Comparison of ENCODE assay signal across 13 cellular contexts in the genomic region with DNA sequence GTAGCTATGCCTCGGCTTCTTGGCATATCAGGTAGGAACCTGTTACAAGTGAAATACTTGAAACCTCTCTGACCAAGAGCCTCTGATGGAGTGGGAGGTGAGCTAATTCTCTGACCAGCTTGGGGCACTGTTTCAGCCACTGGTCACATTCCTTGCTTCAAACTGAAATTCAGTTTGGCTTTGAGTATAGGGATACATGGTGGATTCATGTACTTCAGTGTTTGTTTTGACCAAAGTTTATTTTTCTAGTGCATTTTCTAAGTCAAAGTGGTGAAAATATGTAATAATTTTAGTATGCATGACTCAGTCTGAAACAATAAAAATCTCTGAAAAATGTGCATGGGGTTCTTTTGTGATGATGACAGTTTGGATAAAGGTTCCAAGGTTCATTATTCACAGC. TPM values are rescaled to one million over a fixed set of nuclear protein-coding genes. Genes with fewer than 3 reads are reported as not detected.
DNase-seq lines count a peak whose midpoint lies in the region; ATAC-seq and TF ChIP-seq lines count a peak whose summit lies in the region.
"Had no signal": no experiment of that assay in that cellular context is flagged by ENCODE, and none has a peak within 500 bp of the region (broad histone marks: within the 10 kb centered on the region; RNA-seq: fewer than 3 reads in every experiment).

No MANE protein-coding gene starts in this region.

- no peaks in the 10 kb centered on the region for H3K9me3 Mint-ChIP-seq in activated CD8-positive, alpha-beta T cell treated with anti-CD3 and anti-CD28 coated beads for 36 hours
- no peaks in the 10 kb centered on the region for H3K9me3 Mint-ChIP-seq in activated CD8-positive, alpha-beta T cell treated with anti-CD3 and anti-CD28 coated beads, Interleukin-2, amount 10 ng/mL, durations not matched to agents 7 days and 5 days (ENCODE audit: insufficient read depth)
- no peaks in the 10 kb centered on the region for H3K9me3 Mint-ChIP-seq in stimulated activated naive B cell treated with anti-CD40 and anti-IgM and Interleukin-4, amounts not matched to agents 10 μg/mL and 1 μg/mL and 100 μg/mL, for 72 hours

- CTCF ChIA-PET in activated CD8-positive, alpha-beta T cell treated with anti-CD3 and anti-CD28 coated beads for 36 hours (lab: Charles Lee) = interaction anchor here (1.8 kb wide), 1 partner anchor 116 kb away, joined by 4 read pairs; no protein-coding TSS in a partner anchor
- CTCF ChIA-PET in activated CD8-positive, alpha-beta T cell treated with anti-CD3 and anti-CD28 coated beads, Interleukin-2, amount 10 ng/mL, durations not matched to agents 7 days and 5 days (lab: Charles Lee) = interaction anchor here (1.3 kb wide), 1 partner anchor 116 kb away, joined by 3 read pairs; no protein-coding TSS in a partner anchor

- H3K36me3 ChIP-seq in stomach = peaks cover 62 to 100% (median 99%) of the 10 kb centered on the region in 4 donors

- H3K9me3 ChIP-seq in T-helper 17 cell (ENCODE audit: control insufficient read depth, low read length, poor library complexity, severe bottlenecking) (no peaks in the 10 kb centered on the region), stomach (no peaks in the 10 kb centered on the region)
- H3K9me3 ChIP-seq: sigmoid colon had no signal

- H3K27ac ChIP-seq in stomach = peak overlapping the region in 1 of 5 donors; percentile 58
- H3K27ac ChIP-seq: VCaP had no signal

- peaks cover 55% of the 10 kb centered on the region for H3K4me1 Mint-ChIP-seq in activated CD8-positive, alpha-beta T cell treated with anti-CD3 and anti-CD28 coated beads for 36 hours (ENCODE audit: low read depth)
- peaks cover 23% of the 10 kb centered on the region for H3K4me1 Mint-ChIP-seq in activated CD8-positive, alpha-beta T cell treated with anti-CD3 and anti-CD28 coated beads, Interleukin-2, amount 10 ng/mL, durations not matched to agents 7 days and 5 days (ENCODE audit: low read depth)
- H3K4me1 Mint-ChIP-seq in T-helper 17 cell = peaks cover 20% of the 10 kb centered on the region
- peaks cover 43 to 65% of the 10 kb centered on the region in 2 donors for H3K4me1 Mint-ChIP-seq in stimulated activated naive B cell treated with anti-CD40 and anti-IgM and Interleukin-4, amounts not matched to agents 10 μg/mL and 1 μg/mL and 100 μg/mL, for 72 hours

- peaks cover 62% of the 10 kb centered on the region for H3K36me3 Mint-ChIP-seq in activated CD8-positive, alpha-beta T cell treated with anti-CD3 and anti-CD28 coated beads for 36 hours (ENCODE audit: low read depth)
- peaks cover 71% of the 10 kb centered on the region for H3K36me3 Mint-ChIP-seq in activated CD8-positive, alpha-beta T cell treated with anti-CD3 and anti-CD28 coated beads, Interleukin-2, amount 10 ng/mL, durations not matched to agents 7 days and 5 days (ENCODE audit: low read depth)
- H3K36me3 Mint-ChIP-seq in T-helper 17 cell (ENCODE audit: low read depth) = peaks cover 10% of the 10 kb centered on the region
- H3K36me3 Mint-ChIP-seq in stimulated activated naive B cell treated with anti-CD40 and anti-IgM and Interleukin-4, amounts not matched to agents 10 μg/mL and 1 μg/mL and 100 μg/mL, for 72 hours = peaks cover 60 to 86% of the 10 kb centered on the region in 2 donors

- H3K4me1 ChIP-seq in stomach = peaks cover 0 to 29% (median 6%) of the 10 kb centered on the region in 4 donors

- no peak for DNase-seq in activated CD8-positive, alpha-beta T cell treated with anti-CD3 and anti-CD28 coated beads for 36 hours
- DNase-seq in activated CD8-positive, alpha-beta T cell treated with anti-CD3 and anti-CD28 coated beads, Interleukin-2, amount 10 ng/mL, durations not matched to agents 7 days and 5 days = no peak
- no peak for DNase-seq in T-helper 17 cell
- peak; percentile 74 for DNase-seq in fibroblast of the aortic adventitia (ENCODE audit: low read depth)
- no peak for DNase-seq in stimulated activated naive B cell treated with anti-CD40 and anti-IgM and Interleukin-4, amounts not matched to agents 10 μg/mL and 1 μg/mL and 100 μg/mL, for 72 hours
- no peak for DNase-seq in stomach
- no peak for DNase-seq in NCI-H1417 treated with DMSO at 0.1 percent for 48 hours (lab: John Stamatoyannopoulos, UW)
- DNase-seq in NCI-H1048 (lab: John Stamatoyannopoulos, UW) = no peak
- DNase-seq: ACHN, NCI-H1694 treated with DMSO at 0.1 percent for 48 hours, sigmoid colon had no signal

- H3K27me3 ChIP-seq in stomach = no peaks in the 10 kb centered on the region
- H3K27me3 ChIP-seq: sigmoid colon had no signal

- no peak for ATAC-seq in activated CD8-positive, alpha-beta T cell treated with anti-CD3 and anti-CD28 coated beads for 36 hours
- no peak for ATAC-seq in activated CD8-positive, alpha-beta T cell treated with anti-CD3 and anti-CD28 coated beads, Interleukin-2, amount 10 ng/mL, durations not matched to agents 7 days and 5 days
- ATAC-seq in T-helper 17 cell = no peak
- ATAC-seq in stimulated activated naive B cell treated with anti-CD40 and anti-IgM and Interleukin-4, amounts not matched to agents 10 μg/mL and 1 μg/mL and 100 μg/mL, for 72 hours (replicated peaks) = no peak
- ATAC-seq: esophagus mucosa had no signal

- no peak for TF ChIP-seq EP300 in stomach (IDR thresholded peaks at IDR 0.05)

- H3K27me3 Mint-ChIP-seq in activated CD8-positive, alpha-beta T cell treated with anti-CD3 and anti-CD28 coated beads for 36 hours = no peaks in the 10 kb centered on the region
- no peaks in the 10 kb centered on the region for H3K27me3 Mint-ChIP-seq in activated CD8-positive, alpha-beta T cell treated with anti-CD3 and anti-CD28 coated beads, Interleukin-2, amount 10 ng/mL, durations not matched to agents 7 days and 5 days (ENCODE audit: low read depth)
- H3K27me3 Mint-ChIP-seq in T-helper 17 cell = no peaks in the 10 kb centered on the region
- H3K27me3 Mint-ChIP-seq in stimulated activated naive B cell treated with anti-CD40 and anti-IgM and Interleukin-4, amounts not matched to agents 10 μg/mL and 1 μg/mL and 100 μg/mL, for 72 hours = no peaks in the 10 kb centered on the region

- peak overlapping the region; percentile 85 for H3K27ac Mint-ChIP-seq in activated CD8-positive, alpha-beta T cell treated with anti-CD3 and anti-CD28 coated beads for 36 hours
- H3K27ac Mint-ChIP-seq in activated CD8-positive, alpha-beta T cell treated with anti-CD3 and anti-CD28 coated beads, Interleukin-2, amount 10 ng/mL, durations not matched to agents 7 days and 5 days = no peak overlapping the region
- peak overlapping the region; percentile 88 for H3K27ac Mint-ChIP-seq in T-helper 17 cell
- peak overlapping the region; percentile 31 for H3K27ac Mint-ChIP-seq in stimulated activated naive B cell treated with anti-CD40 and anti-IgM and Interleukin-4, amounts not matched to agents 10 μg/mL and 1 μg/mL and 100 μg/mL, for 72 hours

- TF ChIP-seq POLR2A in stomach (IDR thresholded peaks at IDR 0.05) = no peak

- POLR2A ChIA-PET in activated CD8-positive, alpha-beta T cell treated with anti-CD3 and anti-CD28 coated beads for 36 hours (lab: Charles Lee) = interaction anchor here (1.9 kb wide), 1 partner anchor 18 kb away, joined by 7 read pairs; a partner anchor contains a TSS
- POLR2A ChIA-PET in activated CD8-positive, alpha-beta T cell treated with anti-CD3 and anti-CD28 coated beads, Interleukin-2, amount 10 ng/mL, durations not matched to agents 7 days and 5 days (lab: Charles Lee) = no interaction called here

- H3K4me3 Mint-ChIP-seq in activated CD8-positive, alpha-beta T cell treated with anti-CD3 and anti-CD28 coated beads for 36 hours = no peak overlapping the region
- no peak overlapping the region for H3K4me3 Mint-ChIP-seq in activated CD8-positive, alpha-beta T cell treated with anti-CD3 and anti-CD28 coated beads, Interleukin-2, amount 10 ng/mL, durations not matched to agents 7 days and 5 days
- H3K4me3 Mint-ChIP-seq in T-helper 17 cell = no peak overlapping the region
- no peak overlapping the region for H3K4me3 Mint-ChIP-seq in stimulated activated naive B cell treated with anti-CD40 and anti-IgM and Interleukin-4, amounts not matched to agents 10 μg/mL and 1 μg/mL and 100 μg/mL, for 72 hours

- no peak overlapping the region for H3K4me3 ChIP-seq in fibroblast of the aortic adventitia (ENCODE audit: low read depth, low read length)
- no peak overlapping the region for H3K4me3 ChIP-seq in stomach
- H3K4me3 ChIP-seq: sigmoid colon had no signal

- intact Hi-C loops in activated CD8-positive, alpha-beta T cell treated with anti-CD3 and anti-CD28 coated beads for 36 hours (cut with micrococcal nuclease) = no loop called here
- intact Hi-C loops in stomach (cut with DNase I; ENCODE audit: low total_unique reads) = no loop called here

- no peak for TF ChIP-seq CTCF in activated CD8-positive, alpha-beta T cell treated with anti-CD3 and anti-CD28 coated beads for 36 hours (IDR thresholded peaks at IDR 0.05)
- TF ChIP-seq CTCF in fibroblast of the aortic adventitia (IDR thresholded peaks at IDR 0.05; ENCODE audit: insufficient read depth, low read length) (no peak), stomach (IDR thresholded peaks at IDR 0.05) (no peak)

- WGBS in stomach, 5 donors = 76 to 94% (median 83%) methylated on average over 1 of the region's 1 CpG

RNA-seq across cellular contexts. Expression of a gene that starts 18.6 kb away (rescaled TPM):
- 10 to 100 TPM; 15.2 to 19.5 TPM for total RNA-seq in activated CD8-positive, alpha-beta T cell treated with anti-CD3 and anti-CD28 coated beads for 36 hours
- 10 to 100 TPM; 18.0 to 18.4 TPM for total RNA-seq in activated CD8-positive, alpha-beta T cell treated with anti-CD3 and anti-CD28 coated beads, Interleukin-2, amount 10 ng/mL, durations not matched to agents 7 days and 5 days
- total RNA-seq in T-helper 17 cell (10 to 100 TPM; 11.1 to 11.7 TPM), fibroblast of the aortic adventitia (ENCODE audit: low replicate concordance) (11.1 and 18.0 TPM in 2 replicates), stomach (10 to 100 TPM in 1 of 5 donors, 1 to 10 TPM in 4; 3.5 to 18.3 (median 5.8) TPM)
- polyA plus RNA-seq in stomach = 1 to 10 TPM; 2.1 to 4.2 (median 2.7) TPM

RNA-seq across cellular contexts. Expression of a gene that starts 27.6 kb away (rescaled TPM):
- 10 to 100 TPM; 43.1 to 44.6 TPM for total RNA-seq in activated CD8-positive, alpha-beta T cell treated with anti-CD3 and anti-CD28 coated beads for 36 hours
- 10 to 100 TPM; 56.3 to 57.8 TPM for total RNA-seq in activated CD8-positive, alpha-beta T cell treated with anti-CD3 and anti-CD28 coated beads, Interleukin-2, amount 10 ng/mL, durations not matched to agents 7 days and 5 days
- 10 to 100 TPM; 62.8 to 76.2 TPM for total RNA-seq in T-helper 17 cell
- total RNA-seq in fibroblast of the aortic adventitia (ENCODE audit: low replicate concordance) = 113 and 160 TPM in 2 replicates
- 100 to 1,000 TPM in 1 of 5 donors, 10 to 100 TPM in 3, 1 to 10 TPM in 1; 9.6 to 109 (median 84.6) TPM for total RNA-seq in stomach
- polyA plus RNA-seq in stomach = 10 to 100 TPM; 17.4 to 25.0 (median 24.0) TPM
